7 cellular contexts compared by ENCODE assay signal in genomic region chr14:106605548-106606448, GRCh38.
DNase-seq lines count a peak whose midpoint lies in the region; ATAC-seq and TF ChIP-seq lines count a peak whose summit lies in the region.

No MANE protein-coding gene starts in this region.

- H3K9me3 ChIP-seq in MM.1S (replicated peaks; ENCODE audit: insufficient read depth, low read length) (no peaks in the 10 kb centered on the region), esophagus muscularis mucosa (no peaks in the 10 kb centered on the region), osteoblast (ENCODE audit: low read depth, low read length) (no peaks in the 10 kb centered on the region)

- no peaks in the 10 kb centered on the region for H3F3A ChIP-seq in MM.1S (ENCODE audit: insufficient read depth, low read length)

- TF ChIP-seq CTCF in MM.1S (IDR thresholded peaks at IDR 0.05; ENCODE audit: low read length) (peak; percentile 54), esophagus muscularis mucosa (IDR thresholded peaks at IDR 0.05) (peak in 1 of 3 experiments; percentile 2), osteoblast (IDR thresholded peaks at IDR 0.05; ENCODE audit: extremely low read depth, low read depth, low read length) (no peak)

- intact Hi-C loops in esophagus muscularis mucosa (cut with DNase I) = no loop called here

- H3K4me3 ChIP-seq in MM.1S (ENCODE audit: low read length) (no peak overlapping the region), esophagus muscularis mucosa (no peak overlapping the region), osteoblast (ENCODE audit: insufficient read depth, low read length) (no peak overlapping the region)

- no peaks in the 10 kb centered on the region for H3K27me3 ChIP-seq in MM.1S (replicated peaks; ENCODE audit: insufficient read depth, low read length)
- H3K27me3 ChIP-seq in esophagus muscularis mucosa = peaks cover 0 to 44% (median 0%) of the 10 kb centered on the region in 4 donors
- H3K27me3 ChIP-seq in osteoblast (ENCODE audit: insufficient read depth, low read length) = no peaks in the 10 kb centered on the region

- H3K4me1 ChIP-seq in MM.1S (ENCODE audit: low read length) (no peaks in the 10 kb centered on the region), esophagus muscularis mucosa (no peaks in the 10 kb centered on the region), osteoblast (ENCODE audit: insufficient read depth, low read length) (no peaks in the 10 kb centered on the region)

- no peak overlapping the region for H2AFZ ChIP-seq in MM.1S (ENCODE audit: low read length)
- H2AFZ ChIP-seq in osteoblast (ENCODE audit: low read length) = no peak overlapping the region

- TF ChIP-seq POLR2A in esophagus muscularis mucosa (IDR thresholded peaks at IDR 0.05; ENCODE audit: low read depth) = no peak

- no peaks in the 10 kb centered on the region for H3K36me3 ChIP-seq in MM.1S (replicated peaks; ENCODE audit: insufficient read depth, low read length)
- H3K36me3 ChIP-seq in esophagus muscularis mucosa = no peaks in the 10 kb centered on the region
- H3K36me3 ChIP-seq in osteoblast (ENCODE audit: insufficient read depth, low read length) = no peaks in the 10 kb centered on the region

- H3K27ac ChIP-seq in MM.1S (ENCODE audit: low read length) (no peak overlapping the region), esophagus muscularis mucosa (replicated peaks in 1 of 4) (no peak overlapping the region), osteoblast (ENCODE audit: low read depth, low read length) (no peak overlapping the region)

- no peak for TF ChIP-seq EP300 in esophagus muscularis mucosa (IDR thresholded peaks at IDR 0.05)

- H3K4me2 ChIP-seq in MM.1S (ENCODE audit: low read depth, low read length) (peak overlapping the region; percentile 39; the same call in 1 of the 2 replicates), osteoblast (ENCODE audit: insufficient read depth, low read length) (no peak overlapping the region)

- DNase-seq in MM.1S = peak; percentile 76
- DNase-seq in activated CD4-positive, alpha-beta T cell treated with anti-CD3 and anti-CD28 coated beads for 1 hour = peak; percentile 67
- DNase-seq in esophagus muscularis mucosa (ENCODE audit: extremely low spot score) = peak; percentile 87
- DNase-seq in stimulated activated CD8-positive, alpha-beta memory T cell treated with anti-CD3 and anti-CD28 coated beads, Interleukin-7, amount 100 ng/mL, for 4 hours (ENCODE audit: low read depth in 2 of 2) = peak; percentile 58 to 70
- DNase-seq in osteoblast (ENCODE audit: insufficient read length, low spot score, missing footprints) = no peak

- H3K9ac ChIP-seq in MM.1S (ENCODE audit: low read length) = no peak overlapping the region

- peak; percentile 58 for ATAC-seq in GM19025 (IDR thresholded peaks at IDR 0.05; ENCODE audit: low read depth, unreplicated experiment)
- ATAC-seq in HG03439 (IDR thresholded peaks at IDR 0.05; ENCODE audit: unreplicated experiment) = no peak

- H3K79me2 ChIP-seq in MM.1S (ENCODE audit: low read length) = no peaks in the 10 kb centered on the region
- H3K79me2 ChIP-seq in osteoblast (ENCODE audit: insufficient read depth, low read length) = no peaks in the 10 kb centered on the region

- H4K20me1 ChIP-seq in MM.1S (ENCODE audit: insufficient read depth, low read length) (no peaks in the 10 kb centered on the region), osteoblast (ENCODE audit: insufficient read depth, low read length) (no peaks in the 10 kb centered on the region)

- no peaks in the 10 kb centered on the region for H3K9me2 ChIP-seq in MM.1S (replicated peaks; ENCODE audit: insufficient read depth, low read length)

- 51% methylated on average over 20 of the region's 27 CpGs for WGBS in esophagus muscularis mucosa
